1 cellular context compared by ENCODE assay signal in the genomic region with DNA sequence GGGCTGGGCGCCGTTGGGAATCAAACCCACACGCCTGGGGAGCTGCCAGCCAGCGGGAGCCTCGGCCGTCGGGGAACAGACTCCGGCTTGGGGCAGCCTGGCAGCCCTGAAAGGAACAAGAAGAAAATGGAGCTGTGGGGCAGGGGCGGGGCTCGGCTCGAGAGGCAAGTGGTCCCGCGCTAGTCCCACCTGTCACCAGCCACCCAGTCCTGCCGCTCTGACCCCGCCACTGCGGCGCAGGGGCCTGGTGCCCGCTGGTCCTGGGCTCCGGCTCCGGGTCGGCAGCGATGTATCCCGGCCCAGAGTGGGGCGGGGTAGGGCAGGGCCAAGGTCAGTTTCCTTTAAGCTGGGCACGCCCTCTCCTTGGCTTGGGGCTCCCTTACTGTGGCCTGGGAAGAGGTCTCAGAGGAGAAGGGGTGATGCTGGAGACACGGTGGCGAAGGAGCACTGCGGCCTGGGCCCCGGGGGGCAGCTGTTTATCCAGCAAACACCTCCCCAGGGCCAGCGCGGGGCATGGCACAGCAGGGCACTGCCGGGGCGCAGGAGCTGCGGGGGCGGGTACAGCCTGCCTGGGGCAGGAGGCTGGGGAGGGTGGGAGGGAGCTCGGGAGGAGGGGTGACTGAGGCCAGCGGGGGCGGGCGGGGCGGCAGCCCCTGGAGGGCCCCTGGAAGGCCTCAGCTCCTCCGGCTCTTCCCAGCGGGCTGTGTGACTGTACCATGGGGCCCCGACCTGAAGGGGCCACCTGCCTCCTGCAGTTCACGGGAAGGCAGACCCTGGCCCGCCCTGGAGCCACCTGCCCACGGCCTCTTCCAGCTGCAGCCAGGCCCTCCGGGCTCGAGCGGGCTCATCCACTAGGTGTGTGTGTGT.
TF ChIP-seq lines count a peak whose summit lies in the region.

No MANE protein-coding gene starts in this region.

TF ChIP-seq in IMR-90, 13 proteins besides CTCF, POLR2A, EP300 and RAD21 (continued from another document):
- no peak for TF ChIP-seq SMC3 (IDR thresholded peaks at IDR 0.05; ENCODE audit: low read depth, low read length)
- no peak for TF ChIP-seq CHD1 (IDR thresholded peaks at IDR 0.05; ENCODE audit: low read depth, low read length)
- no peak for TF ChIP-seq CEBPB (IDR thresholded peaks at IDR 0.05; ENCODE audit: low read depth, low read length)
- no peak for TF ChIP-seq FOS (IDR thresholded peaks at IDR 0.05; ENCODE audit: low read depth, low read length)
- TF ChIP-seq, protein P1, sequence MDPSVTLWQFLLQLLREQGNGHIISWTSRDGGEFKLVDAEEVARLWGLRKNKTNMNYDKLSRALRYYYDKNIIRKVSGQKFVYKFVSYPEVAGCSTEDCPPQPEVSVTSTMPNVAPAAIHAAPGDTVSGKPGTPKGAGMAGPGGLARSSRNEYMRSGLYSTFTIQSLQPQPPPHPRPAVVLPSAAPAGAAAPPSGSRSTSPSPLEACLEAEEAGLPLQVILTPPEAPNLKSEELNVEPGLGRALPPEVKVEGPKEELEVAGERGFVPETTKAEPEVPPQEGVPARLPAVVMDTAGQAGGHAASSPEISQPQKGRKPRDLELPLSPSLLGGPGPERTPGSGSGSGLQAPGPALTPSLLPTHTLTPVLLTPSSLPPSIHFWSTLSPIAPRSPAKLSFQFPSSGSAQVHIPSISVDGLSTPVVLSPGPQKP (IDR thresholded peaks at IDR 0.05; ENCODE audit: borderline replicate concordance, low read depth, low read length) = no peak
- no peak for TF ChIP-seq NFE2L2 (IDR thresholded peaks at IDR 0.05; ENCODE audit: low read depth, low read length)
- TF ChIP-seq RCOR1 (IDR thresholded peaks at IDR 0.05; ENCODE audit: insufficient replicate concordance, low read length) = no peak
- TF ChIP-seq MXI1 (IDR thresholded peaks at IDR 0.05; ENCODE audit: borderline replicate concordance, low read depth, low read length) = no peak
TF ChIP-seq in IMR-90: peak in this region for 0.
